In the genomic region with DNA sequence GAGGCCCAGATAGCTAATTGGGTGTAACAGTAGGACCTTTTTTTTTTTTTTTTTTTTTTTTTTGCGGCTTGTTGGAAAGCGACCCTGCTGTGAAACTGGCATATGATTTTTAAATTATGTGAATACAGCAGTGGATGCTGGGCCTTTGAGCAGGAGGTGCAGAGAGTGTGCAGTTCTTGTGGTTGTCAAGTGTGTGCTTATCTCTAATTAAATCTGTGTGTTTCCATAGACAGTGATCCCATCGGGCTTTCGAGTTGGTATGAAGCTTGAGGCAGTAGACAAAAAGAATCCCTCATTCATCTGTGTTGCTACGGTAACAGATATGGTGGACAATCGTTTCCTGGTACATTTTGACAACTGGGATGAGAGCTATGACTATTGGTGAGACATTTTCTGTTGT, we compare ENCODE assay signal across 19 cellular contexts. TPM values are rescaled to one million over a fixed set of nuclear protein-coding genes. Genes with fewer than 3 reads are reported as not detected.
DNase-seq lines count a peak whose midpoint lies in the region; ATAC-seq lines count a peak whose summit lies in the region.
"Had no signal": no experiment of that assay in that cellular context is flagged by ENCODE, and none has a peak within 500 bp of the region (broad histone marks: within the 10 kb centered on the region; RNA-seq: fewer than 3 reads in every experiment).

No MANE protein-coding gene starts in this region.

- no peaks in the 10 kb centered on the region for H3K27me3 ChIP-seq in HAP-1 (ENCODE audit: low read depth)
- H3K27me3 ChIP-seq: body of pancreas, hepatocyte, neutrophil, uterus had no signal

- H3K9me3 Mint-ChIP-seq in activated T-helper 17 cell treated with anti-CD3 and anti-CD28 coated beads, Interleukin-2, amount 50 U/mL, for 72 hours = no peaks in the 10 kb centered on the region
- H3K9me3 Mint-ChIP-seq in stimulated activated effector memory CD8-positive, alpha-beta T cell treated with anti-CD3 and anti-CD28 coated beads, Interleukin-12 subunit alpha, Interleukin-12 subunit beta, amount 100 ng/mL, for 72 hours = no peaks in the 10 kb centered on the region
- H3K9me3 Mint-ChIP-seq: activated naive CD8-positive, alpha-beta T cell treated with anti-CD3 and anti-CD28 coated beads for 36 hours had no signal

- H3K4me3 Mint-ChIP-seq in activated T-helper 17 cell treated with anti-CD3 and anti-CD28 coated beads, Interleukin-2, amount 50 U/mL, for 72 hours = peak overlapping the region; percentile 58
- H3K4me3 Mint-ChIP-seq in stimulated activated effector memory CD8-positive, alpha-beta T cell treated with anti-CD3 and anti-CD28 coated beads, Interleukin-12 subunit alpha, Interleukin-12 subunit beta, amount 100 ng/mL, for 72 hours = peak overlapping the region; percentile 24
- H3K4me3 Mint-ChIP-seq: activated naive CD8-positive, alpha-beta T cell treated with anti-CD3 and anti-CD28 coated beads for 36 hours had no signal

- DNase-seq in NCI-H2227 (lab: John Stamatoyannopoulos, UW; ENCODE audit: unreplicated experiment) (peak; percentile 10), NCI-H2227 treated with DMSO at 0.1 percent for 48 hours (lab: John Stamatoyannopoulos, UW) (no peak), NCI-H187 treated with DMSO at 0.1 percent for 48 hours (lab: John Stamatoyannopoulos, UW) (peak; percentile 92), H4 (ENCODE audit: low spot score) (no peak), HAP-1 (ENCODE audit: low spot score in 2 of 2) (no peak)
- DNase-seq in stimulated activated effector memory CD8-positive, alpha-beta T cell treated with anti-CD3 and anti-CD28 coated beads, Interleukin-12 subunit alpha, Interleukin-12 subunit beta, amount 100 ng/mL, for 72 hours (ENCODE audit: low spot score in 2 of 2) = no peak
- DNase-seq: activated naive CD8-positive, alpha-beta T cell treated with anti-CD3 and anti-CD28 coated beads for 36 hours; body of pancreas; mucosa of descending colon; NCI-H2171; SIG-M5; substantia nigra; T1000; uterus had no signal

- H3K36me3 Mint-ChIP-seq in activated T-helper 17 cell treated with anti-CD3 and anti-CD28 coated beads, Interleukin-2, amount 50 U/mL, for 72 hours (ENCODE audit: low read depth) = peaks cover 60% of the 10 kb centered on the region
- peaks cover 17% of the 10 kb centered on the region for H3K36me3 Mint-ChIP-seq in stimulated activated effector memory CD8-positive, alpha-beta T cell treated with anti-CD3 and anti-CD28 coated beads, Interleukin-12 subunit alpha, Interleukin-12 subunit beta, amount 100 ng/mL, for 72 hours

- in situ Hi-C loops in HAP-1 (cut with MboI; ENCODE audit: low sequenced_read_pairs) = no loop called here

- 0 out of 2 replicates have a peak, but pooled peaks cover 3% of the 10 kb centered on the region for H3K4me1 ChIP-seq in HAP-1
- H3K4me1 ChIP-seq: body of pancreas, uterus had no signal

- no peaks in the 10 kb centered on the region for H3K27me3 Mint-ChIP-seq in activated T-helper 17 cell treated with anti-CD3 and anti-CD28 coated beads, Interleukin-2, amount 50 U/mL, for 72 hours
- H3K27me3 Mint-ChIP-seq: activated naive CD8-positive, alpha-beta T cell treated with anti-CD3 and anti-CD28 coated beads for 36 hours had no signal

- no peak overlapping the region for H3K4me3 ChIP-seq in HAP-1
- H3K4me3 ChIP-seq: body of pancreas, coronary artery, hepatocyte, mucosa of descending colon, uterus had no signal

- H3K36me3 ChIP-seq in HAP-1 (replicated peaks) = no peaks in the 10 kb centered on the region
- H3K36me3 ChIP-seq: uterus had no signal

- peaks cover 20% of the 10 kb centered on the region for H3K4me1 Mint-ChIP-seq in activated T-helper 17 cell treated with anti-CD3 and anti-CD28 coated beads, Interleukin-2, amount 50 U/mL, for 72 hours
- H3K4me1 Mint-ChIP-seq in stimulated activated effector memory CD8-positive, alpha-beta T cell treated with anti-CD3 and anti-CD28 coated beads, Interleukin-12 subunit alpha, Interleukin-12 subunit beta, amount 100 ng/mL, for 72 hours = peaks cover 12% of the 10 kb centered on the region

- H3K9me3 ChIP-seq in HAP-1 = no peaks in the 10 kb centered on the region
- H3K9me3 ChIP-seq: body of pancreas, mucosa of descending colon, neutrophil, uterus had no signal

- peak; percentile 68 for ATAC-seq in activated T-helper 17 cell treated with anti-CD3 and anti-CD28 coated beads, Interleukin-2, amount 50 U/mL, for 72 hours (replicated peaks)
- peak; percentile 37 for ATAC-seq in stimulated activated effector memory CD8-positive, alpha-beta T cell treated with anti-CD3 and anti-CD28 coated beads, Interleukin-12 subunit alpha, Interleukin-12 subunit beta, amount 100 ng/mL, for 72 hours
- no peak for ATAC-seq in HG03045 (IDR thresholded peaks at IDR 0.05; ENCODE audit: unreplicated experiment)
- ATAC-seq: body of pancreas, mucosa of descending colon had no signal

- H3K27ac Mint-ChIP-seq in activated T-helper 17 cell treated with anti-CD3 and anti-CD28 coated beads, Interleukin-2, amount 50 U/mL, for 72 hours = peak overlapping the region; percentile 70
- H3K27ac Mint-ChIP-seq in stimulated activated effector memory CD8-positive, alpha-beta T cell treated with anti-CD3 and anti-CD28 coated beads, Interleukin-12 subunit alpha, Interleukin-12 subunit beta, amount 100 ng/mL, for 72 hours = peak overlapping the region; percentile 27
- H3K27ac Mint-ChIP-seq: activated naive CD8-positive, alpha-beta T cell treated with anti-CD3 and anti-CD28 coated beads for 36 hours had no signal

RNA-seq across cellular contexts. Expression of gene L3MBTL3, which starts 52.4 kb away (rescaled TPM):
- 1 to 10 TPM; 4.4 to 5.9 TPM for total RNA-seq in activated T-helper 17 cell treated with anti-CD3 and anti-CD28 coated beads, Interleukin-2, amount 50 U/mL, for 72 hours
- total RNA-seq in H4 (2014; rRNA removed; shearing (Covaris generic)) = 5.9 and 7.4 TPM in 2 replicates

Comparison
In these comparisons a context has a peak if more than half of its experiments do, and no peak if none do; other contexts are left out.
1. DNase-seq: peak in NCI-H2227 (single experiment) and NCI-H187 treated with DMSO at 0.1 percent for 48 hours (single experiment); none in NCI-H2227 treated with DMSO at 0.1 percent for 48 hours (single experiment), stimulated activated effector memory CD8-positive, alpha-beta T cell treated with anti-CD3 and anti-CD28 coated beads, Interleukin-12 subunit alpha, Interleukin-12 subunit beta, amount 100 ng/mL, for 72 hours (0 of 2), H4 (single experiment) and HAP-1 (0 of 2).